In the genomic region with DNA sequence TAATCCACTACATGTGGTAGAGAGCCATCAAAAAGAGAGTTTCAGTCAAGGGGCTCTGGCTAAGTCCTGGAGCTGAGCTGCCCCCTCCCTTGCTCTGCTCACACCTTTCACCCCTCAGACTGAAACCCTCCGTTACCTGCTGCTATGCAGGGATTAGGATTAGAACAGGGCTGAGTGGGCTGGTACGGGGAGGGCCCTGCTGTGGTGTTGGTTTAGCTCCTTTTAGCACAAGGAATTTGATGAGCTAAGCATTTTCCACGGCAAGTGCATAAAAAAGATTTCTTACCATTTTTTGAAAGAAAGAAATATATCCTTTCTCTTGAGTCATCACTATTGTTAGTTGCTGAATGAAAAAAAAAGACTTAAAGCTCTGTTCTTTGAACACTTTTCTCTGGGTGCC, we compare ENCODE assay signal across 3 cellular contexts.
TF ChIP-seq lines count a peak whose summit lies in the region.

No MANE protein-coding gene starts in this region.

TF ChIP-seq in IMR-90, 13 proteins besides CTCF, POLR2A, EP300 and RAD21:
- no peak for TF ChIP-seq NFE2L2 (IDR thresholded peaks at IDR 0.05; ENCODE audit: low read depth, low read length)
- peak; percentile 99 for TF ChIP-seq MAFK (IDR thresholded peaks at IDR 0.05; ENCODE audit: low read depth, low read length)
TF ChIP-seq in IMR-90: peak in this region for 1.

TF ChIP-seq in K562, 482 proteins besides CTCF, POLR2A, EP300 and RAD21:
- TF ChIP-seq BACH1 (tag; IDR thresholded peaks at IDR 0.05) = no peak
- TF ChIP-seq ZNF354B (CRISPR knock-in tag; IDR thresholded peaks at IDR 0.05) = no peak
- peak; percentile 78 for TF ChIP-seq C11orf30 (IDR thresholded peaks at IDR 0.05; ENCODE audit: low read depth)
- peak; percentile 94 for TF ChIP-seq MAFK (IDR thresholded peaks at IDR 0.05; ENCODE audit: low read length)
- peak; percentile 85 for TF ChIP-seq ZNF316 (IDR thresholded peaks at IDR 0.05)
- no peak for TF ChIP-seq NFATC3 (IDR thresholded peaks at IDR 0.05)
- TF ChIP-seq MAFF (IDR thresholded peaks at IDR 0.05; ENCODE audit: low read length) = peak; percentile 92
- no peak for TF ChIP-seq SREBF1 (IDR thresholded peaks at IDR 0.05; ENCODE audit: borderline replicate concordance, low read depth, low read length)
- no peak for TF ChIP-seq TBP (optimal IDR thresholded peaks at IDR 0.05; ENCODE audit: low read depth, low read length)
- TF ChIP-seq MAFG (tag; conservative IDR thresholded peaks at IDR 0.05) = peak; percentile 86

TF ChIP-seq in SK-N-SH, 30 proteins besides CTCF, POLR2A, EP300 and RAD21:
- TF ChIP-seq, protein P1, sequence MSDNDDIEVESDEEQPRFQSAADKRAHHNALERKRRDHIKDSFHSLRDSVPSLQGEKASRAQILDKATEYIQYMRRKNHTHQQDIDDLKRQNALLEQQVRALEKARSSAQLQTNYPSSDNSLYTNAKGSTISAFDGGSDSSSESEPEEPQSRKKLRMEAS (IDR thresholded peaks at IDR 0.05; ENCODE audit: low read depth) = no peak
- no peak for TF ChIP-seq RXRA (IDR thresholded peaks at IDR 0.05; ENCODE audit: borderline replicate concordance, low read depth)
- TF ChIP-seq, protein P2, sequence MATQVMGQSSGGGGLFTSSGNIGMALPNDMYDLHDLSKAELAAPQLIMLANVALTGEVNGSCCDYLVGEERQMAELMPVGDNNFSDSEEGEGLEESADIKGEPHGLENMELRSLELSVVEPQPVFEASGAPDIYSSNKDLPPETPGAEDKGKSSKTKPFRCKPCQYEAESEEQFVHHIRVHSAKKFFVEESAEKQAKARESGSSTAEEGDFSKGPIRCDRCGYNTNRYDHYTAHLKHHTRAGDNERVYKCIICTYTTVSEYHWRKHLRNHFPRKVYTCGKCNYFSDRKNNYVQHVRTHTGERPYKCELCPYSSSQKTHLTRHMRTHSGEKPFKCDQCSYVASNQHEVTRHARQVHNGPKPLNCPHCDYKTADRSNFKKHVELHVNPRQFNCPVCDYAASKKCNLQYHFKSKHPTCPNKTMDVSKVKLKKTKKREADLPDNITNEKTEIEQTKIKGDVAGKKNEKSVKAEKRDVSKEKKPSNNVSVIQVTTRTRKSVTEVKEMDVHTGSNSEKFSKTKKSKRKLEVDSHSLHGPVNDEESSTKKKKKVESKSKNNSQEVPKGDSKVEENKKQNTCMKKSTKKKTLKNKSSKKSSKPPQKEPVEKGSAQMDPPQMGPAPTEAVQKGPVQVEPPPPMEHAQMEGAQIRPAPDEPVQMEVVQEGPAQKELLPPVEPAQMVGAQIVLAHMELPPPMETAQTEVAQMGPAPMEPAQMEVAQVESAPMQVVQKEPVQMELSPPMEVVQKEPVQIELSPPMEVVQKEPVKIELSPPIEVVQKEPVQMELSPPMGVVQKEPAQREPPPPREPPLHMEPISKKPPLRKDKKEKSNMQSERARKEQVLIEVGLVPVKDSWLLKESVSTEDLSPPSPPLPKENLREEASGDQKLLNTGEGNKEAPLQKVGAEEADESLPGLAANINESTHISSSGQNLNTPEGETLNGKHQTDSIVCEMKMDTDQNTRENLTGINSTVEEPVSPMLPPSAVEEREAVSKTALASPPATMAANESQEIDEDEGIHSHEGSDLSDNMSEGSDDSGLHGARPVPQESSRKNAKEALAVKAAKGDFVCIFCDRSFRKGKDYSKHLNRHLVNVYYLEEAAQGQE (IDR thresholded peaks at IDR 0.05; ENCODE audit: low read depth, low read length) = no peak
- TF ChIP-seq, protein P3, sequence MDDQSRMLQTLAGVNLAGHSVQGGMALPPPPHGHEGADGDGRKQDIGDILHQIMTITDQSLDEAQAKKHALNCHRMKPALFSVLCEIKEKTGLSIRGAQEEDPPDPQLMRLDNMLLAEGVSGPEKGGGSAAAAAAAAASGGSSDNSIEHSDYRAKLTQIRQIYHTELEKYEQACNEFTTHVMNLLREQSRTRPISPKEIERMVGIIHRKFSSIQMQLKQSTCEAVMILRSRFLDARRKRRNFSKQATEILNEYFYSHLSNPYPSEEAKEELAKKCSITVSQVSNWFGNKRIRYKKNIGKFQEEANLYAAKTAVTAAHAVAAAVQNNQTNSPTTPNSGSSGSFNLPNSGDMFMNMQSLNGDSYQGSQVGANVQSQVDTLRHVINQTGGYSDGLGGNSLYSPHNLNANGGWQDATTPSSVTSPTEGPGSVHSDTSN (IDR thresholded peaks at IDR 0.05) = no peak
- no peak for TF ChIP-seq TAF1 (IDR thresholded peaks at IDR 0.05; ENCODE audit: borderline replicate concordance, low read depth, low read length)
- TF ChIP-seq TEAD4 (IDR thresholded peaks at IDR 0.05; ENCODE audit: borderline replicate concordance, insufficient read depth) = no peak
- no peak for TF ChIP-seq RFX5 (IDR thresholded peaks at IDR 0.05; ENCODE audit: low read length)
- no peak for TF ChIP-seq NFIC (IDR thresholded peaks at IDR 0.05; ENCODE audit: borderline replicate concordance)
- no peak for TF ChIP-seq MEF2A (IDR thresholded peaks at IDR 0.05; ENCODE audit: borderline replicate concordance, low read depth)
- no peak for TF ChIP-seq ELF1 (IDR thresholded peaks at IDR 0.05)
- TF ChIP-seq GATA2 (CRISPR knock-in tag; IDR thresholded peaks at IDR 0.05) = no peak
- no peak for TF ChIP-seq NRF1 (IDR thresholded peaks at IDR 0.05; ENCODE audit: low read depth, low read length)
